ENCODE assay signal across 15 cellular contexts in the genomic region with DNA sequence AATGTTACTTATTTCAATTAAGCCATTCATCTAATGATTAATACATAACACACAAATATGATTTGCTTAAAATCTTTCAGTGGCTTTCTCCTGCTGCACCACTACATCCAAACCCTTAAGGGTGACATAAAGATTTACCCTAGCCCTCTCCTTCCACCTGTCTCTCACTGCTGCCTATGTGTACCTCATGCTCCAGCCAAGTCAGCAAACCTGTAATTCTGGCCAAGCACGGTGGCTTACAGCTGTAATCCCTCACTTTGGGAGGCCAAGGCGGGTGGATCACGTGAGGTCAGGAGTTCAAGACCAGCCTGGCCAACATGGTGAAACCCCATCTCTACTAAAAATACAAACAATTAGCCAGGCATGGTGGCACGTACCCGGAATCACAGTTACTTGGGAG. TPM values are rescaled to one million over a fixed set of nuclear protein-coding genes. Genes with fewer than 3 reads are reported as not detected.
DNase-seq lines count a peak whose midpoint lies in the region; ATAC-seq and TF ChIP-seq lines count a peak whose summit lies in the region.
"Had no signal": no experiment of that assay in that cellular context is flagged by ENCODE, and none has a peak within 500 bp of the region (broad histone marks: within the 10 kb centered on the region; RNA-seq: fewer than 3 reads in every experiment).

No MANE protein-coding gene starts in this region.

- DNase-seq in RWPE1 (ENCODE audit: low spot score), result no peak
- DNase-seq in psoas muscle, result no peak
- DNase-seq in NCI-H524 (lab: John Stamatoyannopoulos, UW), result no peak
- no peak for DNase-seq in activated gamma-delta T cell treated with Interleukin-2 at 50 U/mL for 16 hours
- DNase-seq in activated CD4-positive, alpha-beta memory T cell treated with anti-CD3 and anti-CD28 coated beads, Interleukin-2, amount 10 ng/mL, durations not matched to agents 7 days and 5 days, result no peak
- DNase-seq: 8988T; ACHN; CD4-positive, CD25-positive, alpha-beta regulatory T cell; DMS53; GF-D8; HCEC 1CT had no signal

- TF ChIP-seq CTCF in RWPE1 (conservative IDR thresholded peaks at IDR 0.05; ENCODE audit: low read depth), result no peak
- TF ChIP-seq CTCF in psoas muscle (IDR thresholded peaks at IDR 0.05), result no peak

- ATAC-seq in esophagus mucosa (peak; percentile 75), psoas muscle (no peak)

- no peak overlapping the region for H3K27ac Mint-ChIP-seq in activated CD4-positive, alpha-beta memory T cell treated with anti-CD3 and anti-CD28 coated beads, Interleukin-2, amount 10 ng/mL, durations not matched to agents 7 days and 5 days

- H3K4me3 Mint-ChIP-seq in activated CD4-positive, alpha-beta memory T cell treated with anti-CD3 and anti-CD28 coated beads, Interleukin-2, amount 10 ng/mL, durations not matched to agents 7 days and 5 days, result no peak overlapping the region
- H3K4me3 Mint-ChIP-seq: CD4-positive, CD25-positive, alpha-beta regulatory T cell had no signal

- peaks cover 6% of the 10 kb centered on the region for H3K79me2 ChIP-seq in ACC112 (ENCODE audit: control insufficient read depth, insufficient read depth, low read length, unreplicated experiment)

- CTCF ChIA-PET in RWPE1 (lab: Yijun Ruan, JAX), result no interaction called here
- CTCF ChIA-PET in activated CD4-positive, alpha-beta memory T cell treated with anti-CD3 and anti-CD28 coated beads, Interleukin-2, amount 10 ng/mL, durations not matched to agents 7 days and 5 days (lab: Charles Lee), result no interaction called here

- WGBS in psoas muscle, 3 donors, result 35 to 57% (median 44%) methylated on average over 5 of the region's 5 CpGs

- no peak overlapping the region for H2AFZ ChIP-seq in ACC112 (ENCODE audit: low read length, unreplicated experiment)

- no peaks in the 10 kb centered on the region for H3K9me3 ChIP-seq in psoas muscle
- H3K9me3 ChIP-seq: BLaER1 treated with 17β-estradiol and CSF1 and Interleukin-3, amounts not matched to agents 10 nM and 100 nM had no signal

- H3K9me3 Mint-ChIP-seq in activated CD4-positive, alpha-beta memory T cell treated with anti-CD3 and anti-CD28 coated beads, Interleukin-2, amount 10 ng/mL, durations not matched to agents 7 days and 5 days, result no peaks in the 10 kb centered on the region
- H3K9me3 Mint-ChIP-seq: CD4-positive, CD25-positive, alpha-beta regulatory T cell had no signal

- H3K27me3 ChIP-seq in ACC112 (ENCODE audit: insufficient read depth, low read length), result no peaks in the 10 kb centered on the region
- H3K27me3 ChIP-seq in psoas muscle (ENCODE audit: insufficient read depth in 3 of 3, low read length in 2 of 3), result no peaks in the 10 kb centered on the region
- H3K27me3 ChIP-seq: BLaER1 treated with 17β-estradiol and CSF1 and Interleukin-3, amounts not matched to agents 10 nM and 100 nM had no signal

- H3K36me3 Mint-ChIP-seq in activated CD4-positive, alpha-beta memory T cell treated with anti-CD3 and anti-CD28 coated beads, Interleukin-2, amount 10 ng/mL, durations not matched to agents 7 days and 5 days (ENCODE audit: low read depth), result peaks cover 50% of the 10 kb centered on the region

- intact Hi-C loops in psoas muscle (cut with DNase I), result no loop called here

- H3K27ac ChIP-seq in ACC112 (ENCODE audit: low read depth, low read length) (0 out of 2 replicates have a peak overlapping the region, but pooled peaks have one; percentile 69), RWPE1 (peak overlapping the region; percentile 23), psoas muscle (peak overlapping the region; percentile 47)
- H3K27ac ChIP-seq: BLaER1 treated with 17β-estradiol and CSF1 and Interleukin-3, amounts not matched to agents 10 nM and 100 nM; HL-60 had no signal

- H3K4me1 Mint-ChIP-seq in activated CD4-positive, alpha-beta memory T cell treated with anti-CD3 and anti-CD28 coated beads, Interleukin-2, amount 10 ng/mL, durations not matched to agents 7 days and 5 days, result no peaks in the 10 kb centered on the region

- H3K36me3 ChIP-seq in ACC112 (ENCODE audit: insufficient read depth, low read length) (peaks cover 38% of the 10 kb centered on the region), psoas muscle (ENCODE audit: insufficient read depth in 1 of 2, low read depth in 1 of 2) (peaks cover 0 to 87% of the 10 kb centered on the region in 2 donors)

- H3K4me1 ChIP-seq in ACC112 (ENCODE audit: control insufficient read depth, insufficient read depth, low read length, unreplicated experiment) (peaks cover 44% of the 10 kb centered on the region), psoas muscle (peaks cover 33% of the 10 kb centered on the region)
- H3K4me1 ChIP-seq: BLaER1 treated with 17β-estradiol and CSF1 and Interleukin-3, amounts not matched to agents 10 nM and 100 nM had no signal

- no peaks in the 10 kb centered on the region for H3K27me3 Mint-ChIP-seq in activated CD4-positive, alpha-beta memory T cell treated with anti-CD3 and anti-CD28 coated beads, Interleukin-2, amount 10 ng/mL, durations not matched to agents 7 days and 5 days
- H3K27me3 Mint-ChIP-seq: CD4-positive, CD25-positive, alpha-beta regulatory T cell had no signal

- POLR2A ChIA-PET in RWPE1 (lab: Yijun Ruan, JAX; ENCODE audit: low non-redundant PET), result no interaction called here
- POLR2A ChIA-PET in activated CD4-positive, alpha-beta memory T cell treated with anti-CD3 and anti-CD28 coated beads, Interleukin-2, amount 10 ng/mL, durations not matched to agents 7 days and 5 days (lab: Charles Lee), result no interaction called here

- H3K4me3 ChIP-seq in ACC112 (ENCODE audit: low read depth, low read length), result no peak overlapping the region
- H3K4me3 ChIP-seq in psoas muscle, result no peak overlapping the region
- H3K4me3 ChIP-seq: BLaER1 treated with 17β-estradiol and CSF1 and Interleukin-3, amounts not matched to agents 10 nM and 100 nM had no signal

RNA-seq across cellular contexts. Expression of gene CERS5, which starts 31.7 kb away (rescaled TPM):
- total RNA-seq in esophagus mucosa (21.9 TPM), psoas muscle (10 to 100 TPM in 1 of 4 donors, 1 to 10 TPM in 3; 5.2 to 10.7 (median 6.6) TPM)
- 1 to 10 TPM; 7.2 to 8.2 (median 7.5) TPM for polyA plus RNA-seq in psoas muscle
- 10 to 100 TPM; 48.4 to 56.3 TPM for total RNA-seq in activated CD4-positive, alpha-beta memory T cell treated with anti-CD3 and anti-CD28 coated beads, Interleukin-2, amount 10 ng/mL, durations not matched to agents 7 days and 5 days
